Comparison of ENCODE assay signal across 8 cellular contexts in genomic region chrX:71533514-71533849, GRCh38. TPM values are rescaled to one million over a fixed set of nuclear protein-coding genes. Genes with fewer than 3 reads are reported as not detected.
A peak's percentile ranks its signal among the peaks of the same experiment; 100 is the strongest.
DNase-seq lines count a peak whose midpoint lies in the region; TF ChIP-seq lines count a peak whose summit lies in the region.

No MANE protein-coding gene starts in this region.

- intact Hi-C loops in colonic mucosa (cut with DNase I) = no loop called here

- H2AFZ ChIP-seq in ACC112 (ENCODE audit: low read length, unreplicated experiment) = no peak overlapping the region

- H3K27ac ChIP-seq in ACC112 (ENCODE audit: low read depth, low read length) (peak overlapping the region; percentile 66), colonic mucosa (peak overlapping the region; percentile 82), muscle layer of duodenum (ENCODE audit: low read length) (peak overlapping the region; percentile 98)

- peaks cover 20% of the 10 kb centered on the region for H3K4me1 ChIP-seq in ACC112 (ENCODE audit: control insufficient read depth, insufficient read depth, low read length, unreplicated experiment)
- H3K4me1 ChIP-seq in colonic mucosa = no peaks in the 10 kb centered on the region
- H3K4me1 ChIP-seq in muscle layer of duodenum (ENCODE audit: control insufficient read depth in 1 of 2, insufficient read depth in 2 of 2, low read length in 2 of 2) = peaks cover 0 to 11% of the 10 kb centered on the region in 2 donors

- DNase-seq in LNCaP clone FGC (ENCODE audit: low read depth) (no peak), colonic mucosa (no peak), DMS79 treated with DMSO at 0.1 percent for 48 hours (lab: John Stamatoyannopoulos, UW) (no peak), C1 segment of cervical spinal cord (lab: John Stamatoyannopoulos, UW) (no peak)
- no peak for DNase-seq in stimulated activated CD8-positive, alpha-beta memory T cell treated with anti-CD3 and anti-CD28 coated beads, Interleukin-4, amount 100 ng/mL, for 48 hours
- DNase-seq in stimulated activated CD4-positive, alpha-beta T cell treated with anti-CD3 and anti-CD28 coated beads, Interleukin-12 subunit alpha, Interleukin-12 subunit beta, amount 100 ng/mL, for 4 hours = no peak

- H3K27me3 ChIP-seq in ACC112 (ENCODE audit: insufficient read depth, low read length) = no peaks in the 10 kb centered on the region
- no peaks in the 10 kb centered on the region for H3K27me3 ChIP-seq in colonic mucosa
- H3K27me3 ChIP-seq in muscle layer of duodenum (ENCODE audit: low read depth, low read length) = no peaks in the 10 kb centered on the region

- peaks cover 5% of the 10 kb centered on the region; the same call in 1 of the 2 replicates for H3K36me3 ChIP-seq in ACC112 (ENCODE audit: insufficient read depth, low read length)
- no peaks in the 10 kb centered on the region for H3K36me3 ChIP-seq in colonic mucosa
- H3K36me3 ChIP-seq in muscle layer of duodenum (ENCODE audit: control insufficient read depth in 1 of 2, insufficient read depth in 2 of 2, low read length in 2 of 2) = no peaks in the 10 kb centered on the region

- H3K9ac ChIP-seq in colonic mucosa (ENCODE audit: low read depth in 2 of 2, low read length in 2 of 2) = peak overlapping the region; percentile 81 to 86

- TF ChIP-seq CTCF in LNCaP clone FGC (IDR thresholded peaks at IDR 0.05; ENCODE audit: control insufficient read depth, extremely low read depth, insufficient read depth) = no peak
- TF ChIP-seq CTCF in colonic mucosa (IDR thresholded peaks at IDR 0.05) = no peak

- H3K4me3 ChIP-seq in ACC112 (ENCODE audit: low read depth, low read length) (peak overlapping the region; percentile 89), LNCaP clone FGC (ENCODE audit: low read depth, low read length) (peak overlapping the region; percentile 93), colonic mucosa (peak overlapping the region; percentile 53), muscle layer of duodenum (ENCODE audit: low read depth in 1 of 2, low read length in 2 of 2) (peak overlapping the region; percentile 69 to 99)

- no peaks in the 10 kb centered on the region for H3K9me3 ChIP-seq in colonic mucosa
- H3K9me3 ChIP-seq in muscle layer of duodenum (ENCODE audit: control insufficient read depth in 1 of 2, low read length in 2 of 2) = no peaks in the 10 kb centered on the region

- H3K79me2 ChIP-seq in ACC112 (ENCODE audit: control insufficient read depth, insufficient read depth, low read length, unreplicated experiment) = peaks cover 52% of the 10 kb centered on the region

RNA-seq across cellular contexts. Expression of gene OGT, which starts 0.6 kb away (rescaled TPM):
- total RNA-seq in colonic mucosa = 10 to 100 TPM; 75.0 to 80.6 TPM

RNA-seq across cellular contexts. Expression of gene GCNA, which starts 44.8 kb away (rescaled TPM):
- total RNA-seq in colonic mucosa = under 1 TPM; 0.85 to 0.99 TPM
